Comparison of ENCODE assay signal across 21 cellular contexts in the genomic region with DNA sequence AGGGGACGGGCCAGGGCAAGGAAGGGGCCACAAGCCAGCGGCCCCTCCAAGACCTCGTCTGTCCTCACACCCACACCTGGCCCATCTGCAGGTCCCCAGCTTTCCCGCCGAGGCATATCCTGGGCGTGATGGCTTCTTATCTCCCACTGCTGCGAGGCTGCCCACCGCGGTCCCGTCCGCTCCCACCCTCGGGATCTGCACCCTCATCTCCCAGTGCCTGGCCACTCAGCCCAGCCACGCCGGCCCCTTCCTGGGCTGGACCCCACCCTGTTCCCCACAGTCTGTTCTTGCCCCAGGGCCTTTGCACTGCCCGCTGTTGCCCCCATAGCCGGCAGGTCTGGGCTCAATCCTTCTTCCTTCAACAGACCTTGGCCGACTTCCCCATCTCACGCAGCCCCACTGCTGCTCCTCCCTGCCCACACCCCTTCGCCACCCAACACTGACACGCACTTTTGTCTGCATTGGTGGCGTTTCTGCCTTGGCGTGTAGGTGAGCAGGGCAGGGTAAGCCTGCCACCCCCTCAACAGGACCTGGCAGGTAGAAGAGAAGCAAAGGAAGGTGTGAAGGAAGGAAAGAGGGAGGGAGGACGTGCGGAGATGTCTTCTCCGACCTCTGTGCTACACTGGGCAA. TPM values are rescaled to one million over a fixed set of nuclear protein-coding genes. Genes with fewer than 3 reads are reported as not detected.
A peak's percentile ranks its signal among the peaks of the same experiment; 100 is the strongest.
DNase-seq lines count a peak whose midpoint lies in the region; ATAC-seq and TF ChIP-seq lines count a peak whose summit lies in the region.
"Had no signal": no experiment of that assay in that cellular context is flagged by ENCODE, and none has a peak within 500 bp of the region (broad histone marks: within the 10 kb centered on the region; RNA-seq: fewer than 3 reads in every experiment).

No MANE protein-coding gene starts in this region.

- ATAC-seq in Right ventricle myocardium inferior (no peak), left ventricle myocardium superior (no peak), lower lobe of right lung (no peak)

- TF ChIP-seq CTCF in left ventricle myocardium inferior (IDR thresholded peaks at IDR 0.05; ENCODE audit: borderline replicate concordance) (no peak), lower lobe of right lung (IDR thresholded peaks at IDR 0.05) (no peak), spleen (IDR thresholded peaks at IDR 0.05 in 8 of 11, conservative IDR thresholded peaks at IDR 0.05 in 3 of 11) (no peak), ascending aorta (IDR thresholded peaks at IDR 0.05) (no peak)

- intact Hi-C loops in Right ventricle myocardium inferior (cut with DNase I), result no loop called here
- intact Hi-C loops in left ventricle myocardium inferior (cut with micrococcal nuclease), result no loop called here
- intact Hi-C loops in left ventricle myocardium superior (cut with micrococcal nuclease), result no loop called here
- intact Hi-C loops in lower lobe of right lung (cut with DNase I), result no loop called here
- intact Hi-C loops in spleen (cut with DNase I; ENCODE audit: low total_unique reads), result no loop called here
- intact Hi-C loops in ascending aorta (cut with DNase I), result no loop called here

- no peak overlapping the region for H3K27ac ChIP-seq in left ventricle myocardium inferior (replicated peaks)
- H3K27ac ChIP-seq in lower lobe of right lung, result no peak overlapping the region
- no peak overlapping the region for H3K27ac ChIP-seq in spleen
- no peak overlapping the region for H3K27ac ChIP-seq in ascending aorta
- H3K27ac ChIP-seq: GM23248 had no signal

- H3K36me3 ChIP-seq in left ventricle myocardium inferior, result no peaks in the 10 kb centered on the region
- H3K36me3 ChIP-seq in lower lobe of right lung, result no peaks in the 10 kb centered on the region
- no peaks in the 10 kb centered on the region for H3K36me3 ChIP-seq in spleen
- no peaks in the 10 kb centered on the region for H3K36me3 ChIP-seq in ascending aorta

- no peaks in the 10 kb centered on the region for H3K4me1 ChIP-seq in left ventricle myocardium inferior
- no peaks in the 10 kb centered on the region for H3K4me1 ChIP-seq in lower lobe of right lung
- H3K4me1 ChIP-seq in spleen, result no peaks in the 10 kb centered on the region
- no peaks in the 10 kb centered on the region for H3K4me1 ChIP-seq in ascending aorta

- no peak for TF ChIP-seq POLR2A in spleen (IDR thresholded peaks at IDR 0.05)

- H3K9me3 ChIP-seq in left ventricle myocardium inferior (replicated peaks), result no peaks in the 10 kb centered on the region
- H3K9me3 ChIP-seq in lower lobe of right lung, result no peaks in the 10 kb centered on the region
- H3K9me3 ChIP-seq in spleen, result no peaks in the 10 kb centered on the region
- H3K9me3 ChIP-seq in ascending aorta, result no peaks in the 10 kb centered on the region

- H3K27me3 ChIP-seq in left ventricle myocardium inferior (ENCODE audit: low read depth) (peaks cover 100% of the 10 kb centered on the region), lower lobe of right lung (ENCODE audit: low read depth) (peaks cover 54% of the 10 kb centered on the region), spleen (replicated peaks in 1 of 7) (peaks cover 0 to 98% (median 22%) of the 10 kb centered on the region in 7 donors), ascending aorta (no peaks in the 10 kb centered on the region)

- H3K4me3 ChIP-seq in left ventricle myocardium inferior (no peak overlapping the region), lower lobe of right lung (no peak overlapping the region), spleen (no peak overlapping the region), ascending aorta (no peak overlapping the region)
- H3K4me3 ChIP-seq: GM23248 had no signal

- WGBS in spleen, 5 donors, result 71 to 81% (median 79%) methylated on average over 23 to 25 of the region's 25 CpGs

- DNase-seq in Right ventricle myocardium inferior (ENCODE audit: missing footprints), result peak; percentile 40
- DNase-seq in left ventricle myocardium inferior, result no peak
- DNase-seq in left ventricle myocardium superior, result peak; percentile 23
- peak; percentile 34 for DNase-seq in lower lobe of right lung
- DNase-seq in spleen, result peak; percentile 53
- DNase-seq in kidney glomerular epithelial cell (lab: John Stamatoyannopoulos, UW), result no peak
- no peak for DNase-seq in ascending aorta (ENCODE audit: low spot score in 2 of 2)
- no peak for DNase-seq in stimulated activated CD4-positive, alpha-beta T cell treated with anti-CD3 and anti-CD28 coated beads, Interleukin-4, amount 100 ng/mL, for 1 hour
- DNase-seq: AML-193; C1 segment of cervical spinal cord; Calu3; DMS153; GM23248; H9; NCI-H1105 treated with DMSO at 0.1 percent for 48 hours; NCI-H2029 treated with DMSO at 0.1 percent for 48 hours; NCI-H226; NCI-H510A treated with DMSO at 0.1 percent for 48 hours; NCI-H748 treated with DMSO at 0.1 percent for 48 hours; NK-92 treated with Interleukin-12 subunit alpha and Interleukin-12 subunit beta, amount 100 ng/mL, for 24 hours had no signal

RNA-seq across cellular contexts. Expression of a gene that starts 4.4 kb away (rescaled TPM):
- total RNA-seq in Right ventricle myocardium inferior, result 0.70 TPM
- total RNA-seq in left ventricle myocardium inferior, result 0.91 TPM
- total RNA-seq in left ventricle myocardium superior, result 0.59 TPM
- 2.6 TPM for total RNA-seq in lower lobe of right lung
- 1 to 10 TPM in 6 of 7 donors, under 1 TPM in 1; 0.64 to 2.8 (median 1.8) TPM for total RNA-seq in spleen
- polyA plus RNA-seq in spleen, result under 1 TPM; 0.09 to 0.51 (median 0.13) TPM
- 0.75 TPM for total RNA-seq in ascending aorta
- total RNA-seq: A172 had no signal

Comparison
In these comparisons a context has a peak if more than half of its experiments do, and no peak if none do; other contexts are left out.
1. DNase-seq: peak in Right ventricle myocardium inferior (single experiment), left ventricle myocardium superior (single experiment), lower lobe of right lung (single experiment) and spleen (single experiment); none in left ventricle myocardium inferior (single experiment), kidney glomerular epithelial cell (single experiment), ascending aorta (0 of 2) and stimulated activated CD4-positive, alpha-beta T cell treated with anti-CD3 and anti-CD28 coated beads, Interleukin-4, amount 100 ng/mL, for 1 hour (single experiment).